ENCODE assay signal across 24 cellular contexts in the genomic region with DNA sequence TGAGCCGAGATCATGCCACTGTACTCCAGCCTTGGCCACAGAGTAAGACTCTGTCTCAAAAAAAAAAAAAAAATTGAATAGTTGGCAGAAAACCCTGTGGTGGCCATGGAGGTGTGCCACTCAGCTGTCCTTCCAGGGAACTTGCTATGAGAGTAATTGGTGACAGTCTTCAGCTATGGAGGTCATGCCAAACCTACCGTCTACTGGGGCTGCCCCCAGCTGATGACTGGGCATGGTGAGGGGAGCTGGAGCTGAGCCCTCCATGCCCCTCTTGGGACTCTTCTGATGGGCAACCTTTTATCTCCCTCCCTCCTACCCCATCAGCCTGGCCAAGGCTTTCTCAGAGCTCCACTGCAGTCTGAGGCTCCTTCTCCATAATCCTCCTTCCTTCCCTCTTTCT.
"Had no signal": no experiment of that assay in that cellular context is flagged by ENCODE, and none has a peak within 500 bp of the region (broad histone marks: within the 10 kb centered on the region; RNA-seq: fewer than 3 reads in every experiment).

No MANE protein-coding gene starts in this region.

- H3K27ac ChIP-seq: SJCRH30, SK-N-MC had no signal

- H3K36me3 ChIP-seq: MG63, SJCRH30 had no signal

- H3K4me3 ChIP-seq: MG63, SJCRH30, SK-N-MC had no signal

- H3K4me1 ChIP-seq: SJCRH30 had no signal

- H3K9me3 ChIP-seq: SJCRH30 had no signal

- ATAC-seq: HepG2 had no signal

- FAIRE-seq: HepG2, RCC 7860 had no signal

- DNase-seq: IMR-90, Karpas-422, KG1, MG63, NCI-H1092, NCI-H1105 treated with DMSO at 0.1 percent for 48 hours, NCI-H1417 treated with DMSO at 0.1 percent for 48 hours, NCI-H146, NCI-H1694 treated with DMSO at 0.1 percent for 48 hours, NCI-H1930, NCI-H2081, NCI-H2171, NCI-H226, NCI-H446, NCI-H510A, NCI-H524 treated with DMSO at 0.1 percent for 48 hours, NCI-H69, NCI-H774, RPMI8226, SHP77 treated with DMSO at 0.1 percent for 48 hours, SJCRH30 had no signal

- H3K27me3 ChIP-seq: MG63, SJCRH30 had no signal
